Comparison of ENCODE assay signal across 25 cellular contexts in genomic region chr11:130459521-130459920, GRCh38. TPM values are rescaled to one million over a fixed set of nuclear protein-coding genes. Genes with fewer than 3 reads are reported as not detected.
"Had no signal": no experiment of that assay in that cellular context is flagged by ENCODE, and none has a peak within 500 bp of the region (broad histone marks: within the 10 kb centered on the region; RNA-seq: fewer than 3 reads in every experiment).

No MANE protein-coding gene starts in this region.

- H3K4me3 ChIP-seq: pancreas, prostate gland, right lobe of liver, sigmoid colon, stomach, thoracic aorta, thyroid gland, tibial nerve, upper lobe of left lung, vagina had no signal

- H3K4me1 ChIP-seq: pancreas, prostate gland, right lobe of liver, sigmoid colon had no signal

- H3K36me3 Mint-ChIP-seq: naive thymus-derived CD8-positive, alpha-beta T cell; natural killer cell treated with Interleukin-12 subunit alpha and Interleukin-12 subunit beta and Interleukin-15 and Interleukin-18, amount 100 ng/mL, for 72 hours; stimulated activated effector memory CD8-positive, alpha-beta T cell treated with anti-CD3 and anti-CD28 coated beads, Interleukin-12 subunit alpha, Interleukin-12 subunit beta, amount 100 ng/mL, for 72 hours; stimulated activated naive B cell treated with anti-CD40 and anti-IgM and Interleukin-4, amounts not matched to agents 10 μg/mL and 1 μg/mL and 100 μg/mL, for 72 hours had no signal

- H3K9me3 ChIP-seq: neutrophil, pancreas, prostate gland, right lobe of liver, sigmoid colon, stomach, thoracic aorta, thyroid gland, tibial nerve, upper lobe of left lung, vagina had no signal

- H3K4me3 Mint-ChIP-seq: naive thymus-derived CD8-positive, alpha-beta T cell; natural killer cell treated with Interleukin-12 subunit alpha and Interleukin-12 subunit beta and Interleukin-15 and Interleukin-18, amount 100 ng/mL, for 72 hours; stimulated activated effector memory CD8-positive, alpha-beta T cell treated with anti-CD3 and anti-CD28 coated beads, Interleukin-12 subunit alpha, Interleukin-12 subunit beta, amount 100 ng/mL, for 72 hours; stimulated activated naive B cell treated with anti-CD40 and anti-IgM and Interleukin-4, amounts not matched to agents 10 μg/mL and 1 μg/mL and 100 μg/mL, for 72 hours; stimulated activated naive CD8-positive, alpha-beta T cell treated with anti-CD3 and anti-CD28 coated beads, Interleukin-15, Interleukin-2, amounts not matched to agents 100 ng/mL and 50 ng/mL, for 24 hours had no signal

- H3K9me3 Mint-ChIP-seq: naive thymus-derived CD8-positive, alpha-beta T cell; natural killer cell treated with Interleukin-12 subunit alpha and Interleukin-12 subunit beta and Interleukin-15 and Interleukin-18, amount 100 ng/mL, for 72 hours; stimulated activated effector memory CD8-positive, alpha-beta T cell treated with anti-CD3 and anti-CD28 coated beads, Interleukin-12 subunit alpha, Interleukin-12 subunit beta, amount 100 ng/mL, for 72 hours; stimulated activated naive B cell treated with anti-CD40 and anti-IgM and Interleukin-4, amounts not matched to agents 10 μg/mL and 1 μg/mL and 100 μg/mL, for 72 hours; stimulated activated naive CD8-positive, alpha-beta T cell treated with anti-CD3 and anti-CD28 coated beads, Interleukin-15, Interleukin-2, amounts not matched to agents 100 ng/mL and 50 ng/mL, for 24 hours had no signal

- H3K27ac Mint-ChIP-seq: natural killer cell treated with Interleukin-12 subunit alpha and Interleukin-12 subunit beta and Interleukin-15 and Interleukin-18, amount 100 ng/mL, for 72 hours; stimulated activated effector memory CD8-positive, alpha-beta T cell treated with anti-CD3 and anti-CD28 coated beads, Interleukin-12 subunit alpha, Interleukin-12 subunit beta, amount 100 ng/mL, for 72 hours; stimulated activated naive B cell treated with anti-CD40 and anti-IgM and Interleukin-4, amounts not matched to agents 10 μg/mL and 1 μg/mL and 100 μg/mL, for 72 hours; stimulated activated naive CD8-positive, alpha-beta T cell treated with anti-CD3 and anti-CD28 coated beads, Interleukin-15, Interleukin-2, amounts not matched to agents 100 ng/mL and 50 ng/mL, for 24 hours had no signal

- DNase-seq: naive thymus-derived CD8-positive, alpha-beta T cell; nucleus accumbens; pancreas; right lobe of liver; sigmoid colon; small intestine; stimulated activated CD4-positive, alpha-beta T cell treated with anti-CD3 and anti-CD28 coated beads, Interleukin-15, amount 100 ng/mL, for 24 hours; stimulated activated CD4-positive, alpha-beta T cell treated with anti-CD3 and anti-CD28 coated beads, Interleukin-2, amount 100 ng/mL, for 24 hours; stimulated activated CD4-positive, alpha-beta T cell treated with anti-CD3 and anti-CD28 coated beads, Interleukin-2, amount 100 ng/mL, for 48 hours; stimulated activated CD4-positive, alpha-beta T cell treated with anti-CD3 and anti-CD28 coated beads, Interleukin-4, amount 100 ng/mL, for 24 hours; stimulated activated naive B cell treated with anti-CD40 and anti-IgM and Interleukin-4, amounts not matched to agents 10 μg/mL and 1 μg/mL and 100 μg/mL, for 72 hours; stimulated activated naive CD4-positive, alpha-beta T cell treated with Interleukin-2 at 50 U/mL for 16 hours; stomach; thyroid gland; trophoblast cell had no signal

- ATAC-seq: naive thymus-derived CD8-positive, alpha-beta T cell; natural killer cell treated with Interleukin-12 subunit alpha and Interleukin-12 subunit beta and Interleukin-15 and Interleukin-18, amount 100 ng/mL, for 72 hours; right lobe of liver; stimulated activated effector memory CD8-positive, alpha-beta T cell treated with anti-CD3 and anti-CD28 coated beads, Interleukin-12 subunit alpha, Interleukin-12 subunit beta, amount 100 ng/mL, for 72 hours; stimulated activated naive B cell treated with anti-CD40 and anti-IgM and Interleukin-4, amounts not matched to agents 10 μg/mL and 1 μg/mL and 100 μg/mL, for 72 hours had no signal

- H3K27ac ChIP-seq: neutrophil, pancreas, prostate gland, right lobe of liver, sigmoid colon, stomach, thoracic aorta, thyroid gland, tibial nerve, upper lobe of left lung, vagina had no signal

- H3K4me1 Mint-ChIP-seq: naive thymus-derived CD8-positive, alpha-beta T cell; stimulated activated effector memory CD8-positive, alpha-beta T cell treated with anti-CD3 and anti-CD28 coated beads, Interleukin-12 subunit alpha, Interleukin-12 subunit beta, amount 100 ng/mL, for 72 hours; stimulated activated naive B cell treated with anti-CD40 and anti-IgM and Interleukin-4, amounts not matched to agents 10 μg/mL and 1 μg/mL and 100 μg/mL, for 72 hours had no signal

- H3K27me3 ChIP-seq: pancreas, right lobe of liver, sigmoid colon, stomach, thyroid gland, tibial nerve, upper lobe of left lung, vagina had no signal

- H3K36me3 ChIP-seq: neutrophil, pancreas, prostate gland, right lobe of liver, vagina had no signal

RNA-seq across cellular contexts. Expression of gene ADAMTS15, which starts 11.1 kb away (rescaled TPM):
- total RNA-seq: natural killer cell treated with Interleukin-12 subunit alpha and Interleukin-12 subunit beta and Interleukin-15 and Interleukin-18, amount 100 ng/mL, for 72 hours had no signal

RNA-seq across cellular contexts. Expression of gene ADAMTS8, which starts 31.1 kb away (rescaled TPM):
- total RNA-seq: naive thymus-derived CD8-positive, alpha-beta T cell; natural killer cell treated with Interleukin-12 subunit alpha and Interleukin-12 subunit beta and Interleukin-15 and Interleukin-18, amount 100 ng/mL, for 72 hours; pulmonary artery endothelial cell had no signal
